Comparison of ENCODE assay signal across 8 cellular contexts in genomic region chr1:205317311-205317917, GRCh38. TPM values are rescaled to one million over a fixed set of nuclear protein-coding genes. Genes with fewer than 3 reads are reported as not detected.
DNase-seq lines count a peak whose midpoint lies in the region; TF ChIP-seq lines count a peak whose summit lies in the region.

No MANE protein-coding gene starts in this region.

- H3K9ac ChIP-seq in rectal smooth muscle tissue (ENCODE audit: low read length), result no peak overlapping the region

- no peak for DNase-seq in activated naive CD4-positive, alpha-beta T cell treated with anti-CD3 and anti-CD28 coated beads, Interleukin-2, amount 50 U/mL, for 16 hours
- peak; percentile 93 to 96 for DNase-seq in SJCRH30
- DNase-seq in cardiac muscle cell (ENCODE audit: low read depth in 1 of 2, low spot score in 1 of 2), result peak; percentile 55 to 94
- no peak for DNase-seq in GM19240 (ENCODE audit: insufficient read length, low spot score)
- no peak for DNase-seq in T1000 (lab: John Stamatoyannopoulos, UW)
- DNase-seq in NCI-H1694 treated with DMSO at 0.1 percent for 48 hours (lab: John Stamatoyannopoulos, UW), result no peak

- H3K4me1 ChIP-seq in SJCRH30 (peaks cover 47% of the 10 kb centered on the region), cardiac muscle cell (ENCODE audit: low read depth) (peaks cover 22% of the 10 kb centered on the region), rectal smooth muscle tissue (ENCODE audit: control insufficient read depth, insufficient read depth, low read length) (peaks cover 3% of the 10 kb centered on the region)

- H3K27me3 ChIP-seq in SJCRH30 (no peaks in the 10 kb centered on the region), cardiac muscle cell (no peaks in the 10 kb centered on the region), rectal smooth muscle tissue (ENCODE audit: control insufficient read depth, insufficient read depth, low read length) (no peaks in the 10 kb centered on the region)

- peak overlapping the region; percentile 94 for H3K27ac Mint-ChIP-seq in activated naive CD4-positive, alpha-beta T cell treated with anti-CD3 and anti-CD28 coated beads, Interleukin-2, amount 50 U/mL, for 24 hours

- peaks cover 85% of the 10 kb centered on the region for H3K4me1 Mint-ChIP-seq in activated naive CD4-positive, alpha-beta T cell treated with anti-CD3 and anti-CD28 coated beads, Interleukin-2, amount 50 U/mL, for 24 hours

- H3K4me3 Mint-ChIP-seq in activated naive CD4-positive, alpha-beta T cell treated with anti-CD3 and anti-CD28 coated beads, Interleukin-2, amount 50 U/mL, for 24 hours, result peak overlapping the region; percentile 79

- H3K27me3 Mint-ChIP-seq in activated naive CD4-positive, alpha-beta T cell treated with anti-CD3 and anti-CD28 coated beads, Interleukin-2, amount 50 U/mL, for 24 hours, result no peaks in the 10 kb centered on the region

- H3K36me3 Mint-ChIP-seq in activated naive CD4-positive, alpha-beta T cell treated with anti-CD3 and anti-CD28 coated beads, Interleukin-2, amount 50 U/mL, for 24 hours, result no peaks in the 10 kb centered on the region

- H3K36me3 ChIP-seq in SJCRH30 (no peaks in the 10 kb centered on the region), cardiac muscle cell (no peaks in the 10 kb centered on the region), rectal smooth muscle tissue (ENCODE audit: control insufficient read depth, insufficient read depth, low read length) (no peaks in the 10 kb centered on the region)

- H3K9me3 ChIP-seq in SJCRH30 (replicated peaks), result no peaks in the 10 kb centered on the region
- H3K9me3 ChIP-seq in cardiac muscle cell (ENCODE audit: low read depth), result no peaks in the 10 kb centered on the region

- H3K9me3 Mint-ChIP-seq in activated naive CD4-positive, alpha-beta T cell treated with anti-CD3 and anti-CD28 coated beads, Interleukin-2, amount 50 U/mL, for 24 hours, result no peaks in the 10 kb centered on the region

- no peak overlapping the region for H3K27ac ChIP-seq in SJCRH30
- peak overlapping the region; percentile 11 for H3K27ac ChIP-seq in cardiac muscle cell
- no peak overlapping the region for H3K27ac ChIP-seq in rectal smooth muscle tissue (ENCODE audit: low read depth, low read length)

- TF ChIP-seq CTCF in cardiac muscle cell (IDR thresholded peaks at IDR 0.05; ENCODE audit: low read depth, low read length), result no peak

- H3K4me3 ChIP-seq in SJCRH30 (no peak overlapping the region), cardiac muscle cell (no peak overlapping the region), rectal smooth muscle tissue (ENCODE audit: low read length) (peak overlapping the region; percentile 23)

RNA-seq across cellular contexts. Expression of gene NUAK2, which starts 4.1 kb away (rescaled TPM):
- 2.1 and 2.2 TPM in 2 replicates for total RNA-seq in SJCRH30 (2014; rRNA removed; shearing (Covaris generic))
- total RNA-seq in cardiac muscle cell, result 3.4 and 4.3 TPM in 2 replicates
- polyA plus RNA-seq in cardiac muscle cell, result 2.1 and 3.4 TPM in 2 replicates

RNA-seq across cellular contexts. Expression of gene KLHDC8A, which starts 39.3 kb away (rescaled TPM):
- not detected in 2 replicates for total RNA-seq in SJCRH30 (2014; rRNA removed; shearing (Covaris generic))
- total RNA-seq in cardiac muscle cell, result 0.18 and 0.71 TPM in 2 replicates
- polyA plus RNA-seq in cardiac muscle cell, result 1.2 TPM in 1 of 2 replicates, not detected in the other

Comparison
In these comparisons a context has a peak if more than half of its experiments do, and no peak if none do; other contexts are left out.
1. DNase-seq: peak in SJCRH30 (2 of 2) and cardiac muscle cell (2 of 2); none in activated naive CD4-positive, alpha-beta T cell treated with anti-CD3 and anti-CD28 coated beads, Interleukin-2, amount 50 U/mL, for 16 hours (single experiment), GM19240 (single experiment), T1000 (single experiment) and NCI-H1694 treated with DMSO at 0.1 percent for 48 hours (single experiment).